ENCODE assay signal across 9 cellular contexts in the genomic region with DNA sequence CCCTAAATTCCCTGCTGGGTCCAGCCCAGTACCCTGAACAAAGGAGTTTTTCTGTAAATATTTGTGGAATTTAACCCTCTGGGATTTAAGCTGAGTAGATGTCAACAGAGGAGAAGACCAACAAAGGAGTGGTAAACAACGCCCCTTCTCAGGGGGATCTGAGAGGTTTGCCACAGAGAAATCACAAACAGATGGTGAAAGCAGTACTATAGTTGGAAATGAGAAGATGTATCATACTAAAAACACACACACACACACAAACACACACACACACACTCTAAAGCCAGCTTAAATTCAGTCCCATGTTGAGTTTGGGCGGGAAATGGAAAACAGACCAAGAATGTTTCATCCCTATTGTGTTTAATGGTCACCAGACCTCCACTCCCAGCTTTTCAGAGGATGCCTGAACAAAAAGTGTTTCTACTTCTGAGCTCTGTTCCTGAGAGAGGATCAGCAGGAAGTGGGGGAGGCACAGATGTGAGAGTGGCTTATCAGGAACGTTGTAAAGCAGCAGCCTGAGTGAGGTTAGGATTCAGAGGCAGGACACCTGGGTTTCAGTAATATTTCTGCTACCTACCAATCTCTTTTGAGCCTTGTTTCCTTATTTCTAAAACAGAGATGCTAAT. TPM values are rescaled to one million over a fixed set of nuclear protein-coding genes. Genes with fewer than 3 reads are reported as not detected.
DNase-seq lines count a peak whose midpoint lies in the region; ATAC-seq and TF ChIP-seq lines count a peak whose summit lies in the region.
"Had no signal": no experiment of that assay in that cellular context is flagged by ENCODE, and none has a peak within 500 bp of the region (broad histone marks: within the 10 kb centered on the region; RNA-seq: fewer than 3 reads in every experiment).

No MANE protein-coding gene starts in this region.

- ATAC-seq in GM19467 (IDR thresholded peaks at IDR 0.05; ENCODE audit: unreplicated experiment), result no peak

- peak overlapping the region; percentile 11 for H3K9ac ChIP-seq in neural progenitor cell

- peak overlapping the region; percentile 25 for H3K4me3 Mint-ChIP-seq in neural progenitor cell

- H3K27ac Mint-ChIP-seq in neural progenitor cell, result peak overlapping the region; percentile 81

- H3K4me3 ChIP-seq in GM12865 (ENCODE audit: low read depth, low read length) (peak overlapping the region; percentile 12; the same call in 1 of the 2 replicates), neural progenitor cell (peak overlapping the region; percentile 15)

- H2AFZ ChIP-seq in neural progenitor cell (replicated peaks), result no peak overlapping the region

- H3K36me3 Mint-ChIP-seq in neural progenitor cell, result no peaks in the 10 kb centered on the region

- H3K4me1 Mint-ChIP-seq in neural progenitor cell, result peaks cover 16% of the 10 kb centered on the region

- TF ChIP-seq CTCF in GM12865 (IDR thresholded peaks at IDR 0.05; ENCODE audit: insufficient read depth, low read depth, low read length, missing control alignments), result no peak
- no peak for TF ChIP-seq CTCF in neural progenitor cell (IDR thresholded peaks at IDR 0.05)

- H3K4me2 ChIP-seq in neural progenitor cell, result peak overlapping the region; percentile 67

- peak; percentile 64 for DNase-seq in GM12865 (ENCODE audit: low read depth)
- DNase-seq in NCI-H345 treated with DMSO at 0.1 percent for 48 hours (lab: John Stamatoyannopoulos, UW; ENCODE audit: unreplicated experiment), result peak; percentile 29
- peak; percentile 43 for DNase-seq in dedifferentiated amniotic fluid mesenchymal stem cell (ENCODE audit: extremely low spot score)
- DNase-seq in neural progenitor cell (ENCODE audit: low spot score), result peak; percentile 86
- no peak for DNase-seq in germinal center (ENCODE audit: low spot score)
- no peak for DNase-seq in GM19238 (ENCODE audit: insufficient read length, low spot score)
- no peak for DNase-seq in kidney glomerular epithelial cell (lab: John Stamatoyannopoulos, UW)
- DNase-seq: SIG-M5 had no signal

- H3K79me2 ChIP-seq in neural progenitor cell (ENCODE audit: low read depth), result no peaks in the 10 kb centered on the region

- no peaks in the 10 kb centered on the region for H3K9me3 ChIP-seq in neural progenitor cell (ENCODE audit: low read depth)

- H3K27ac ChIP-seq in neural progenitor cell, result peak overlapping the region; percentile 99

- peaks cover 48% of the 10 kb centered on the region for H3K4me1 ChIP-seq in neural progenitor cell

- H3K27me3 ChIP-seq in neural progenitor cell, result no peaks in the 10 kb centered on the region

- H3K27me3 Mint-ChIP-seq in neural progenitor cell (ENCODE audit: insufficient read depth, low read depth), result peaks cover 9% of the 10 kb centered on the region

- no peaks in the 10 kb centered on the region for H3K36me3 ChIP-seq in neural progenitor cell

- peaks cover 37% of the 10 kb centered on the region for H3F3A ChIP-seq in neural progenitor cell (ENCODE audit: low read depth)

- H4K20me1 ChIP-seq in neural progenitor cell (ENCODE audit: low read depth), result no peaks in the 10 kb centered on the region

- peaks cover 2% of the 10 kb centered on the region for H3K9me3 Mint-ChIP-seq in neural progenitor cell

RNA-seq across cellular contexts. Expression of a gene that starts 3.2 kb away (rescaled TPM):
- total RNA-seq in neural progenitor cell (ENCODE audit: low replicate concordance), result 0.52 TPM in 1 of 2 replicates, not detected in the other

RNA-seq across cellular contexts. Expression of a gene that starts 25.7 kb away (rescaled TPM):
- total RNA-seq in neural progenitor cell (ENCODE audit: low replicate concordance), result not detected in 2 replicates

RNA-seq across cellular contexts. Expression of a gene that starts 50.6 kb away (rescaled TPM):
- total RNA-seq in neural progenitor cell (ENCODE audit: low replicate concordance), result 19.0 and 24.3 TPM in 2 replicates

Comparison
In these comparisons a context has a peak if more than half of its experiments do, and no peak if none do; other contexts are left out.
1. DNase-seq: peak in GM12865 (single experiment), NCI-H345 treated with DMSO at 0.1 percent for 48 hours (single experiment), dedifferentiated amniotic fluid mesenchymal stem cell (single experiment) and neural progenitor cell (single experiment); none in germinal center (single experiment), GM19238 (single experiment) and kidney glomerular epithelial cell (single experiment).